In the genomic region with DNA sequence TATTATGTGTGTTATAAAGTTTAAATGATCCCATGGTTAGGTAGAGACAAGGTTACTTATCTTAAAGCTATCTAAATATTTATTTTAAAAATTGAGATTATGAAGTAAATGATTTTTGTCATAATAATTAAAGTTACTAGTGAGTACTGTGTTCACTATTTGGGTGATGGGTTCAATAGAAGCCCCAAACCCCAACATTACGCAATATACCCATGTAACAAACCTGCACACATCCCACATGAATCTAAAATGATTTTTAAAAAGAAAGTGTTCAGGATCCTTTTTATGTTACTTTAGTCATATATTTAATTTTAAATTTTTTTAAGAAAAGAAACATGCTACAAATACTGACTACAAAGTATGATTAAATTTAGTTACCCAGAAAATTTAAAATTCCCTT, we compare ENCODE assay signal across 1 cellular context.
TF ChIP-seq lines count a peak whose summit lies in the region.

No MANE protein-coding gene starts in this region.

TF ChIP-seq in HepG2, 621 proteins besides CTCF, POLR2A, EP300 and RAD21 (continued from another document):
- TF ChIP-seq, protein P1, sequence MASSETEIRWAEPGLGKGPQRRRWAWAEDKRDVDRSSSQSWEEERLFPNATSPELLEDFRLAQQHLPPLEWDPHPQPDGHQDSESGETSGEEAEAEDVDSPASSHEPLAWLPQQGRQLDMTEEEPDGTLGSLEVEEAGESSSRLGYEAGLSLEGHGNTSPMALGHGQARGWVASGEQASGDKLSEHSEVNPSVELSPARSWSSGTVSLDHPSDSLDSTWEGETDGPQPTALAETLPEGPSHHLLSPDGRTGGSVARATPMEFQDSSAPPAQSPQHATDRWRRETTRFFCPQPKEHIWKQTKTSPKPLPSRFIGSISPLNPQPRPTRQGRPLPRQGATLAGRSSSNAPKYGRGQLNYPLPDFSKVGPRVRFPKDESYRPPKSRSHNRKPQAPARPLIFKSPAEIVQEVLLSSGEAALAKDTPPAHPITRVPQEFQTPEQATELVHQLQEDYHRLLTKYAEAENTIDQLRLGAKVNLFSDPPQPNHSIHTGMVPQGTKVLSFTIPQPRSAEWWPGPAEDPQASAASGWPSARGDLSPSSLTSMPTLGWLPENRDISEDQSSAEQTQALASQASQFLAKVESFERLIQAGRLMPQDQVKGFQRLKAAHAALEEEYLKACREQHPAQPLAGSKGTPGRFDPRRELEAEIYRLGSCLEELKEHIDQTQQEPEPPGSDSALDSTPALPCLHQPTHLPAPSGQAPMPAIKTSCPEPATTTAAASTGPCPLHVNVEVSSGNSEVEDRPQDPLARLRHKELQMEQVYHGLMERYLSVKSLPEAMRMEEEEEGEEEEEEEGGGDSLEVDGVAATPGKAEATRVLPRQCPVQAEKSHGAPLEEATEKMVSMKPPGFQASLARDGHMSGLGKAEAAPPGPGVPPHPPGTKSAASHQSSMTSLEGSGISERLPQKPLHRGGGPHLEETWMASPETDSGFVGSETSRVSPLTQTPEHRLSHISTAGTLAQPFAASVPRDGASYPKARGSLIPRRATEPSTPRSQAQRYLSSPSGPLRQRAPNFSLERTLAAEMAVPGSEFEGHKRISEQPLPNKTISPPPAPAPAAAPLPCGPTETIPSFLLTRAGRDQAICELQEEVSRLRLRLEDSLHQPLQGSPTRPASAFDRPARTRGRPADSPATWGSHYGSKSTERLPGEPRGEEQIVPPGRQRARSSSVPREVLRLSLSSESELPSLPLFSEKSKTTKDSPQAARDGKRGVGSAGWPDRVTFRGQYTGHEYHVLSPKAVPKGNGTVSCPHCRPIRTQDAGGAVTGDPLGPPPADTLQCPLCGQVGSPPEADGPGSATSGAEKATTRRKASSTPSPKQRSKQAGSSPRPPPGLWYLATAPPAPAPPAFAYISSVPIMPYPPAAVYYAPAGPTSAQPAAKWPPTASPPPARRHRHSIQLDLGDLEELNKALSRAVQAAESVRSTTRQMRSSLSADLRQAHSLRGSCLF (CRISPR knock-in tag; IDR thresholded peaks at IDR 0.05; ENCODE audit: borderline replicate concordance): no peak
- no peak for TF ChIP-seq NFE2 (CRISPR knock-in tag; IDR thresholded peaks at IDR 0.05)
- no peak for TF ChIP-seq SNRNP70 (IDR thresholded peaks at IDR 0.05; ENCODE audit: low read depth, low read length)
- TF ChIP-seq ZSCAN30 (CRISPR knock-in tag; IDR thresholded peaks at IDR 0.05): no peak
- TF ChIP-seq CEBPB (IDR thresholded peaks at IDR 0.05; ENCODE audit: borderline replicate concordance, low read depth, low read length): peak; percentile 58
- TF ChIP-seq, protein P2, sequence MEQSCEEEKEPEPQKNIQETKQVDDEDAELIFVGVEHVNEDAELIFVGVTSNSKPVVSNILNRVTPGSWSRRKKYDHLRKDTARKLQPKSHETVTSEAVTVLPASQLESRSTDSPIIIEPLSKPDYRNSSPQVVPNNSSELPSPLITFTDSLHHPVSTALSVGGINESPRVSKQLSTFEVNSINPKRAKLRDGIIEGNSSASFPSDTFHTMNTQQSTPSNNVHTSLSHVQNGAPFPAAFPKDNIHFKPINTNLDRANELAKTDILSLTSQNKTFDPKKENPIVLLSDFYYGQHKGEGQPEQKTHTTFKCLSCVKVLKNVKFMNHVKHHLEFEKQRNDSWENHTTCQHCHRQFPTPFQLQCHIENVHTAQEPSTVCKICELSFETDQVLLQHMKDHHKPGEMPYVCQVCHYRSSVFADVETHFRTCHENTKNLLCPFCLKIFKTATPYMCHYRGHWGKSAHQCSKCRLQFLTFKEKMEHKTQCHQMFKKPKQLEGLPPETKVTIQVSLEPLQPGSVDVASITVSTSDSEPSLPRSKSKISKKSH (CRISPR knock-in tag; IDR thresholded peaks at IDR 0.05; ENCODE audit: borderline replicate concordance): no peak
